In the genomic region with DNA sequence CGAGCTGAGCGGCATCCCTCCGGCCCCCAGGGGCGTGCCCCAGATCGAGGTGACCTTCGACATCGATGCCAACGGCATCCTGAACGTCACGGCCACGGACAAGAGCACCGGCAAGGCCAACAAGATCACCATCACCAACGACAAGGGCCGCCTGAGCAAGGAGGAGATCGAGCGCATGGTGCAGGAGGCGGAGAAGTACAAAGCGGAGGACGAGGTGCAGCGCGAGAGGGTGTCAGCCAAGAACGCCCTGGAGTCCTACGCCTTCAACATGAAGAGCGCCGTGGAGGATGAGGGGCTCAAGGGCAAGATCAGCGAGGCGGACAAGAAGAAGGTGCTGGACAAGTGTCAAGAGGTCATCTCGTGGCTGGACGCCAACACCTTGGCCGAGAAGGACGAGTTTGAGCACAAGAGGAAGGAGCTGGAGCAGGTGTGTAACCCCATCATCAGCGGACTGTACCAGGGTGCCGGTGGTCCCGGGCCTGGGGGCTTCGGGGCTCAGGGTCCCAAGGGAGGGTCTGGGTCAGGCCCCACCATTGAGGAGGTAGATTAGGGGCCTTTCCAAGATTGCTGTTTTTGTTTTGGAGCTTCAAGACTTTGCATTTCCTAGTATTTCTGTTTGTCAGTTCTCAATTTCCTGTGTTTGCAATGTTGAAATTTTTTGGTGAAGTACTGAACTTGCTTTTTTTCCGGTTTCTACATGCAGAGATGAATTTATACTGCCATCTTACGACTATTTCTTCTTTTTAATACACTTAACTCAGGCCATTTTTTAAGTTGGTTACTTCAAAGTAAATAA, we compare ENCODE assay signal across 6 cellular contexts. TPM values are rescaled to one million over a fixed set of nuclear protein-coding genes. Genes with fewer than 3 reads are reported as not detected.
DNase-seq lines count a peak whose midpoint lies in the region; TF ChIP-seq lines count a peak whose summit lies in the region.
"Not testable (repeated sequence)": the region's sequence is repeated elsewhere in the genome, so short reads cannot be mapped to it uniquely, and the experiment has no call there.

No MANE protein-coding gene starts in this region.

- peak overlapping the region; percentile 88 to 92 (median 90) for H3K27ac Mint-ChIP-seq in IgD-negative memory B cell
- peak overlapping the region; percentile 94 for H3K27ac Mint-ChIP-seq in activated CD4-positive, alpha-beta memory T cell treated with anti-CD3 and anti-CD28 coated beads for 36 hours

- CTCF ChIA-PET in A673 (lab: Charles Lee): not testable (repeated sequence)
- CTCF ChIA-PET in activated CD4-positive, alpha-beta memory T cell treated with anti-CD3 and anti-CD28 coated beads for 36 hours (lab: Charles Lee): interaction anchor here (0.6 to 1.4 kb wide), 7 partner anchors 10 to 219 kb away, joined by 3 to 6 read pairs (median 4); partner anchors contain the start of genes LSM2 and VARS1

- not testable (repeated sequence) for H3K27me3 ChIP-seq in A673 (replicated peaks; ENCODE audit: insufficient read depth, low read depth, low read length, poor library complexity); kidney epithelial cell (ENCODE audit: control insufficient read depth, insufficient read depth, low read length); rectal smooth muscle tissue (ENCODE audit: control insufficient read depth, insufficient read depth, low read length)

- peaks cover 23 to 30% (median 29%) of the 10 kb centered on the region in 3 donors for H3K4me1 Mint-ChIP-seq in IgD-negative memory B cell
- H3K4me1 Mint-ChIP-seq in activated CD4-positive, alpha-beta memory T cell treated with anti-CD3 and anti-CD28 coated beads for 36 hours (ENCODE audit: low read depth): peaks cover 52% of the 10 kb centered on the region

- peak overlapping the region; percentile 81 to 96 (median 92) for H3K4me3 Mint-ChIP-seq in IgD-negative memory B cell
- H3K4me3 Mint-ChIP-seq in activated CD4-positive, alpha-beta memory T cell treated with anti-CD3 and anti-CD28 coated beads for 36 hours: peak overlapping the region; percentile 89

- not testable (repeated sequence) for H3K9ac ChIP-seq in rectal smooth muscle tissue (ENCODE audit: low read length)

- intact Hi-C loops in A673 (cut with micrococcal nuclease; ENCODE audit: unreplicated experiment); activated CD4-positive, alpha-beta memory T cell treated with anti-CD3 and anti-CD28 coated beads for 36 hours (cut with micrococcal nuclease): not testable (repeated sequence)

- not testable (repeated sequence) for H3K9me3 ChIP-seq in A673 (ENCODE audit: low read depth, low read length, poor library complexity, severe bottlenecking)

- H3K27me3 Mint-ChIP-seq in IgD-negative memory B cell; activated CD4-positive, alpha-beta memory T cell treated with anti-CD3 and anti-CD28 coated beads for 36 hours: not testable (repeated sequence)

- TF ChIP-seq CTCF in A673 (conservative IDR thresholded peaks at IDR 0.05; ENCODE audit: low read depth, low read length): peak; percentile 32; the same call in 1 of the 2 replicates
- not testable (repeated sequence) for TF ChIP-seq CTCF in coronary artery (IDR thresholded peaks at IDR 0.05); kidney epithelial cell (IDR thresholded peaks at IDR 0.05; ENCODE audit: insufficient read depth, low read length, poor library complexity, severe bottlenecking)

- not testable (repeated sequence) for H3K9me3 Mint-ChIP-seq in IgD-negative memory B cell; activated CD4-positive, alpha-beta memory T cell treated with anti-CD3 and anti-CD28 coated beads for 36 hours

- H3K27ac ChIP-seq in A673 (ENCODE audit: low read depth, low read length, poor library complexity, severe bottlenecking) (peak overlapping the region; percentile 12), coronary artery (peak overlapping the region; percentile 69 to 92), rectal smooth muscle tissue (ENCODE audit: low read depth, low read length) (peak overlapping the region; percentile 52)

- TSS peak; percentile 73 for BruUV-seq in A673 (replicated peaks; lab: Mats Ljungman, UMichigan)

- H3K36me3 ChIP-seq in A673 (ENCODE audit: insufficient read depth, low read length, poor library complexity, severe bottlenecking); kidney epithelial cell (ENCODE audit: control insufficient read depth, insufficient read depth, low read length); rectal smooth muscle tissue (ENCODE audit: control insufficient read depth, insufficient read depth, low read length): not testable (repeated sequence)

- DNase-seq in A673 (ENCODE audit: low spot score); activated CD4-positive, alpha-beta memory T cell treated with anti-CD3 and anti-CD28 coated beads for 36 hours; coronary artery (ENCODE audit: low spot score); kidney epithelial cell (ENCODE audit: low read depth): not testable (repeated sequence)

- H3K36me3 Mint-ChIP-seq in IgD-negative memory B cell; activated CD4-positive, alpha-beta memory T cell treated with anti-CD3 and anti-CD28 coated beads for 36 hours: not testable (repeated sequence)

- peaks cover 14% of the 10 kb centered on the region for H3K4me1 ChIP-seq in A673 (ENCODE audit: insufficient read depth, low read length, poor library complexity, severe bottlenecking)
- not testable (repeated sequence) for H3K4me1 ChIP-seq in rectal smooth muscle tissue (ENCODE audit: control insufficient read depth, insufficient read depth, low read length)

- H3K4me3 ChIP-seq in A673 (ENCODE audit: low read depth, low read length, poor library complexity, severe bottlenecking) (peak overlapping the region; percentile 50), coronary artery (peak overlapping the region; percentile 68), kidney epithelial cell (ENCODE audit: low read depth, low read length) (peak overlapping the region; percentile 37), rectal smooth muscle tissue (ENCODE audit: low read length) (peak overlapping the region; percentile 59)

- POLR2A ChIA-PET in A673 (lab: Charles Lee; ENCODE audit: low non-redundant PET): not testable (repeated sequence)
- POLR2A ChIA-PET in activated CD4-positive, alpha-beta memory T cell treated with anti-CD3 and anti-CD28 coated beads for 36 hours (lab: Charles Lee): interaction anchor here (1.0 to 1.4 kb wide), 3 partner anchors 10 to 77 kb away, joined by 5 to 10 read pairs (median 5); partner anchors contain the start of genes HSPA1B, LSM2 and MSH5

RNA-seq across cellular contexts. Expression of gene HSPA1A, which starts 2.0 kb away (rescaled TPM):
- total RNA-seq in A673 (2021): 113 and 129 TPM in 2 replicates
- 49.5 TPM for polyA plus RNA-seq in IgD-negative memory B cell
- total RNA-seq in activated CD4-positive, alpha-beta memory T cell treated with anti-CD3 and anti-CD28 coated beads for 36 hours: 10 to 100 TPM; 68.5 to 69.9 TPM
- 54.6 and 67.0 TPM in 2 replicates for total RNA-seq in kidney epithelial cell

RNA-seq across cellular contexts. Expression of gene HSPA1L, which starts 2.2 kb away (rescaled TPM):
- 1.1 and 1.4 TPM in 2 replicates for total RNA-seq in A673 (2021)
- polyA plus RNA-seq in IgD-negative memory B cell: 1.2 TPM
- 1 to 10 TPM; 2.0 TPM for total RNA-seq in activated CD4-positive, alpha-beta memory T cell treated with anti-CD3 and anti-CD28 coated beads for 36 hours
- 0.46 and 1.1 TPM in 2 replicates for total RNA-seq in kidney epithelial cell

RNA-seq across cellular contexts. Expression of gene HSPA1B, which starts 10.2 kb away (rescaled TPM):
- total RNA-seq in A673 (2021): 116 and 131 TPM in 2 replicates
- polyA plus RNA-seq in IgD-negative memory B cell: 5.7 TPM
- 10 to 100 TPM; 59.5 to 62.3 TPM for total RNA-seq in activated CD4-positive, alpha-beta memory T cell treated with anti-CD3 and anti-CD28 coated beads for 36 hours
- total RNA-seq in kidney epithelial cell: 68.3 and 79.1 TPM in 2 replicates

RNA-seq across cellular contexts. Expression of gene LSM2, which starts 10.6 kb away (rescaled TPM):
- total RNA-seq in A673 (2021): 99.8 and 104 TPM in 2 replicates
- 100 TPM for polyA plus RNA-seq in IgD-negative memory B cell
- 100 to 1,000 TPM; 142 to 143 TPM for total RNA-seq in activated CD4-positive, alpha-beta memory T cell treated with anti-CD3 and anti-CD28 coated beads for 36 hours
- total RNA-seq in kidney epithelial cell: 78.6 and 89.0 TPM in 2 replicates

RNA-seq across cellular contexts. Expression of gene VARS1, which starts 21.8 kb away (rescaled TPM):
- total RNA-seq in A673 (2021) (233 and 247 TPM in 2 replicates), kidney epithelial cell (165 and 181 TPM in 2 replicates)
- 83.0 TPM for polyA plus RNA-seq in IgD-negative memory B cell
- total RNA-seq in activated CD4-positive, alpha-beta memory T cell treated with anti-CD3 and anti-CD28 coated beads for 36 hours: 100 to 1,000 TPM; 141 to 153 TPM

Comparison
In these comparisons a context has a peak if more than half of its experiments do, and no peak if none do; other contexts are left out.
1. H3K27ac ChIP-seq: peak in every context shown above with its lines; median percentile 80 in coronary artery; 52 in rectal smooth muscle tissue; 12 in A673.